In the genomic region with DNA sequence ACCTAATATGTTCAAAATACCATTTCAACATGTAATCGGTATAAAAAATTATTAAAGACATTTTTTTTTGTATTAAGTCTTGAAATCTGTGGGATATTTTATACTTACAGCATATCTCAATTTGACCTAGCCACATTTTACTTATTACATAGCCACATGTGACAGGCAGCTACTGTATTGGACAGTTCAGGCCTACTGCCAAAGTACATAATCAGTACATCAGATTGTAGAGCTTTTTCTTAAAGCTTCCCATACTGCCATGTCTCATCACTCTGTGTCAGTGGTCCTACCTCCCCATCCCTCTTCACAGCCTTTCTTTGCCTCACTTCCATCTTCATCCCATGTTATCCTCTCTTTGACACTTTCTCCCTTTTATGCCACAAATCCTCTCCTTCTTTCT, we compare ENCODE assay signal across 17 cellular contexts. TPM values are rescaled to one million over a fixed set of nuclear protein-coding genes. Genes with fewer than 3 reads are reported as not detected.
"Had no signal": no experiment of that assay in that cellular context is flagged by ENCODE, and none has a peak within 500 bp of the region (broad histone marks: within the 10 kb centered on the region; RNA-seq: fewer than 3 reads in every experiment).

No MANE protein-coding gene starts in this region.

- DNase-seq: activated CD4-positive, alpha-beta T cell treated with anti-CD3 and anti-CD28 coated beads for 48 hours; activated naive CD4-positive, alpha-beta T cell treated with Interleukin-2 at 50 U/mL for 16 hours; activated naive CD8-positive, alpha-beta T cell treated with anti-CD3 and anti-CD28 coated beads, Interleukin-2, amount 50 U/mL, for 24 hours; central memory CD4-positive, alpha-beta T cell; esophagus squamous epithelium; hippocampal formation; right cardiac atrium; spleen; stimulated activated CD4-positive, alpha-beta T cell treated with anti-CD3 and anti-CD28 coated beads, Interleukin-1b, Interleukin-23, amount 100 ng/mL, for 48 hours; stimulated activated naive B cell treated with anti-CD40 and anti-IgM and Interleukin-4, amounts not matched to agents 10 μg/mL and 1 μg/mL and 100 μg/mL, for 72 hours; T-helper 1 cell had no signal

- FAIRE-seq: endometrium had no signal

- H3K27ac ChIP-seq: esophagus squamous epithelium, spleen, tibial nerve had no signal

- H3K4me1 ChIP-seq: tibial nerve had no signal

- H3K4me3 Mint-ChIP-seq: activated naive CD8-positive, alpha-beta T cell treated with anti-CD3 and anti-CD28 coated beads, Interleukin-2, amount 50 U/mL, for 24 hours; activated T-helper 1 cell treated with anti-CD3 and anti-CD28 coated beads, Interleukin-12 subunit alpha, Interleukin-12 subunit beta, Interleukin-2, Interleukin-4 antibody, amounts not matched to agents 30 ng/mL and 10 ng/mL and 1 ng/mL, durations not matched to agents 14 hours and 24 hours and 36 hours; dendritic cell treated with granulocyte-macrophage colony-stimulating factor and Interleukin-4, amounts not matched to agents 40 ng/mL and 50 ng/mL, for 4 days; stimulated activated naive B cell treated with anti-CD40 and anti-IgM and Interleukin-4, amounts not matched to agents 10 μg/mL and 1 μg/mL and 100 μg/mL, for 72 hours had no signal

- H3K27me3 ChIP-seq: esophagus squamous epithelium, spleen, tibial nerve had no signal

- H3K27ac Mint-ChIP-seq: activated naive CD8-positive, alpha-beta T cell treated with anti-CD3 and anti-CD28 coated beads, Interleukin-2, amount 50 U/mL, for 24 hours; activated T-helper 1 cell treated with anti-CD3 and anti-CD28 coated beads, Interleukin-12 subunit alpha, Interleukin-12 subunit beta, Interleukin-2, Interleukin-4 antibody, amounts not matched to agents 30 ng/mL and 10 ng/mL and 1 ng/mL, durations not matched to agents 14 hours and 24 hours and 36 hours; dendritic cell treated with granulocyte-macrophage colony-stimulating factor and Interleukin-4, amounts not matched to agents 40 ng/mL and 50 ng/mL, for 4 days; progenitor cell of endocrine pancreas; stimulated activated naive B cell treated with anti-CD40 and anti-IgM and Interleukin-4, amounts not matched to agents 10 μg/mL and 1 μg/mL and 100 μg/mL, for 72 hours had no signal

- H3K27me3 Mint-ChIP-seq: activated naive CD8-positive, alpha-beta T cell treated with anti-CD3 and anti-CD28 coated beads, Interleukin-2, amount 50 U/mL, for 24 hours; dendritic cell treated with granulocyte-macrophage colony-stimulating factor and Interleukin-4, amounts not matched to agents 40 ng/mL and 50 ng/mL, for 4 days; progenitor cell of endocrine pancreas; stimulated activated naive B cell treated with anti-CD40 and anti-IgM and Interleukin-4, amounts not matched to agents 10 μg/mL and 1 μg/mL and 100 μg/mL, for 72 hours had no signal

- H3K4me3 ChIP-seq: esophagus squamous epithelium, spleen, tibial nerve had no signal

RNA-seq across cellular contexts. Expression of gene LOXL4, which starts 43.0 kb away (rescaled TPM):
- total RNA-seq: activated T-helper 1 cell treated with anti-CD3 and anti-CD28 coated beads, Interleukin-12 subunit alpha, Interleukin-12 subunit beta, Interleukin-2, Interleukin-4 antibody, amounts not matched to agents 30 ng/mL and 10 ng/mL and 1 ng/mL, durations not matched to agents 14 hours and 24 hours and 36 hours; SK-MEL-5 had no signal
